18 cellular contexts compared by ENCODE assay signal in genomic region chr16:81564368-81565060, GRCh38.
DNase-seq lines count a peak whose midpoint lies in the region; ATAC-seq and TF ChIP-seq lines count a peak whose summit lies in the region.
"Had no signal": no experiment of that assay in that cellular context is flagged by ENCODE, and none has a peak within 500 bp of the region (broad histone marks: within the 10 kb centered on the region; RNA-seq: fewer than 3 reads in every experiment).

No MANE protein-coding gene starts in this region.

- CTCF ChIA-PET in WTC11 (lab: Charles Lee): interaction anchor here (0.5 to 1.5 kb wide), 4 partner anchors 18 to 161 kb away, joined by 3 to 5 read pairs (median 4); no protein-coding TSS in a partner anchor

- H3K27ac Mint-ChIP-seq in WTC11 (peak overlapping the region; percentile 62), neural crest cell (ENCODE audit: unreplicated experiment) (peak overlapping the region; percentile 73), progenitor cell of endocrine pancreas (no peak overlapping the region)
- H3K27ac Mint-ChIP-seq: activated CD4-positive, alpha-beta T cell treated with anti-CD3 and anti-CD28 coated beads, Interleukin-2, amount 10 ng/mL, durations not matched to agents 24 days and 14 days; activated naive CD8-positive, alpha-beta T cell treated with anti-CD3 and anti-CD28 coated beads, Interleukin-2, amount 50 U/mL, for 24 hours had no signal

- no peak for TF ChIP-seq CTCF in WTC11 (IDR thresholded peaks at IDR 0.05)
- TF ChIP-seq CTCF in fibroblast of the aortic adventitia (IDR thresholded peaks at IDR 0.05; ENCODE audit: insufficient read depth, low read length): no peak
- no peak for TF ChIP-seq CTCF in neural crest cell (conservative IDR thresholded peaks at IDR 0.05)
- TF ChIP-seq CTCF in progenitor cell of endocrine pancreas (IDR thresholded peaks at IDR 0.05; ENCODE audit: unreplicated experiment): no peak

- no peak overlapping the region for H3K4me3 Mint-ChIP-seq in WTC11
- no peak overlapping the region for H3K4me3 Mint-ChIP-seq in neural crest cell
- H3K4me3 Mint-ChIP-seq in progenitor cell of endocrine pancreas (ENCODE audit: low read depth): no peak overlapping the region
- H3K4me3 Mint-ChIP-seq: activated CD4-positive, alpha-beta T cell treated with anti-CD3 and anti-CD28 coated beads, Interleukin-2, amount 10 ng/mL, durations not matched to agents 24 days and 14 days; activated naive CD8-positive, alpha-beta T cell treated with anti-CD3 and anti-CD28 coated beads, Interleukin-2, amount 50 U/mL, for 24 hours had no signal

- H3K4me3 ChIP-seq in fibroblast of the aortic adventitia (ENCODE audit: low read depth, low read length): no peak overlapping the region
- H3K4me3 ChIP-seq: gastrocnemius medialis, right atrium auricular region had no signal

- H3K36me3 Mint-ChIP-seq in WTC11: no peaks in the 10 kb centered on the region
- no peaks in the 10 kb centered on the region for H3K36me3 Mint-ChIP-seq in neural crest cell (ENCODE audit: low read depth)
- no peaks in the 10 kb centered on the region for H3K36me3 Mint-ChIP-seq in progenitor cell of endocrine pancreas (ENCODE audit: insufficient read depth)

- ATAC-seq in WTC11 (no peak), HG03039 (IDR thresholded peaks at IDR 0.05; ENCODE audit: unreplicated experiment) (no peak)
- ATAC-seq: activated naive CD8-positive, alpha-beta T cell treated with anti-CD3 and anti-CD28 coated beads, Interleukin-2, amount 50 U/mL, for 24 hours; gastrocnemius medialis; PC-3 had no signal

- H3K4me1 Mint-ChIP-seq in WTC11 (peaks cover 16% of the 10 kb centered on the region), neural crest cell (peaks cover 19% of the 10 kb centered on the region), progenitor cell of endocrine pancreas (ENCODE audit: low read depth) (peaks cover 8% of the 10 kb centered on the region)

- DNase-seq in AG20443 (ENCODE audit: low spot score) (peak; percentile 43), WTC11 (ENCODE audit: low spot score) (no peak), fibroblast of the aortic adventitia (ENCODE audit: low read depth) (peak; percentile 47), neural crest cell (ENCODE audit: low read depth, low spot score) (no peak), progenitor cell of endocrine pancreas (ENCODE audit: low spot score, unreplicated experiment) (no peak), NCI-H446 treated with DMSO at 0.1 percent for 48 hours (lab: John Stamatoyannopoulos, UW) (no peak), HK-2 (ENCODE audit: unreplicated experiment) (no peak)
- DNase-seq: activated CD4-positive, alpha-beta T cell treated with anti-CD3 and anti-CD28 coated beads, Interleukin-2, amount 10 ng/mL, durations not matched to agents 24 days and 14 days; activated CD8-positive, alpha-beta memory T cell treated with anti-CD3 and anti-CD28 coated beads, Interleukin-2, amount 50 U/mL, for 4 hours; activated naive CD8-positive, alpha-beta T cell treated with anti-CD3 and anti-CD28 coated beads, Interleukin-2, amount 50 U/mL, for 24 hours; gastrocnemius medialis; IMR-90; NCI-H146; NCI-H774; PC-3; SHP77 treated with DMSO at 0.1 percent for 48 hours had no signal

- POLR2A ChIA-PET in WTC11 (lab: Charles Lee): interaction anchor here (0.5 kb wide), 1 partner anchor 644 kb away, joined by 4 read pairs; no protein-coding TSS in a partner anchor

- H3K27me3 Mint-ChIP-seq in WTC11 (ENCODE audit: low read depth) (no peaks in the 10 kb centered on the region), neural crest cell (ENCODE audit: low read depth) (no peaks in the 10 kb centered on the region), progenitor cell of endocrine pancreas (no peaks in the 10 kb centered on the region)
- H3K27me3 Mint-ChIP-seq: activated CD4-positive, alpha-beta T cell treated with anti-CD3 and anti-CD28 coated beads, Interleukin-2, amount 10 ng/mL, durations not matched to agents 24 days and 14 days; activated naive CD8-positive, alpha-beta T cell treated with anti-CD3 and anti-CD28 coated beads, Interleukin-2, amount 50 U/mL, for 24 hours had no signal

- H3K9me3 Mint-ChIP-seq in WTC11 (no peaks in the 10 kb centered on the region), neural crest cell (no peaks in the 10 kb centered on the region), progenitor cell of endocrine pancreas (ENCODE audit: low read depth) (no peaks in the 10 kb centered on the region)
- H3K9me3 Mint-ChIP-seq: activated naive CD8-positive, alpha-beta T cell treated with anti-CD3 and anti-CD28 coated beads, Interleukin-2, amount 50 U/mL, for 24 hours had no signal

TF ChIP-seq in WTC11, 78 proteins besides CTCF, POLR2A, EP300 and RAD21:
- TF ChIP-seq ZNF425 (CRISPR knock-in tag; conservative IDR thresholded peaks at IDR 0.05) (no peak), CBFB (CRISPR knock-in tag; IDR thresholded peaks at IDR 0.05; ENCODE audit: low read depth) (no peak), ATF3 (CRISPR knock-in tag; conservative IDR thresholded peaks at IDR 0.05) (no peak)

Comparison
In these comparisons a context has a peak if more than half of its experiments do, and no peak if none do; other contexts are left out.
1. DNase-seq: peak in AG20443 (single experiment) and fibroblast of the aortic adventitia (single experiment); none in WTC11 (single experiment), neural crest cell (single experiment), progenitor cell of endocrine pancreas (single experiment), NCI-H446 treated with DMSO at 0.1 percent for 48 hours (single experiment) and HK-2 (single experiment).